18 cellular contexts compared by ENCODE assay signal in genomic region chr21:43929217-43929971, GRCh38.
DNase-seq lines count a peak whose midpoint lies in the region; ATAC-seq and TF ChIP-seq lines count a peak whose summit lies in the region.
"Had no signal": no experiment of that assay in that cellular context is flagged by ENCODE, and none has a peak within 500 bp of the region (broad histone marks: within the 10 kb centered on the region; RNA-seq: fewer than 3 reads in every experiment).

No MANE protein-coding gene starts in this region.

- intact Hi-C loops in right lobe of liver (cut with DNase I), result loop anchor here in 1 of 2 donors (10.0 kb wide), 1 partner anchor 65 kb away; the partner anchor contains the start of gene AGPAT3

- DNase-seq in RWPE2 (ENCODE audit: low spot score) (peak; percentile 52), endodermal cell (peak; percentile 60), right lobe of liver (peak; percentile 56 to 82 (median 78)), suprapubic skin (ENCODE audit: low spot score in 2 of 2) (no peak), KBM-7 (no peak), GM19240 (ENCODE audit: insufficient read length, low spot score) (no peak)
- DNase-seq: activated CD4-positive, alpha-beta T cell treated with anti-CD3 and anti-CD28 coated beads, Interleukin-2, amount 50 U/mL, for 4 hours; activated T-cell treated with anti-CD3 and anti-CD28 coated beads, Interleukin-2, amount 50 U/mL, for 4 hours; dermis blood vessel endothelial cell; DND-41; IMR-90; lower lobe of right lung; NCI-H1105; NCI-H226; SIG-M5; stimulated activated naive CD8-positive, alpha-beta T cell treated with anti-CD3 and anti-CD28 coated beads, Interleukin-15, amount 100 ng/mL, for 72 hours had no signal

- peak overlapping the region; percentile 80 for H3K27ac Mint-ChIP-seq in endodermal cell

- H3K27ac ChIP-seq in RWPE2 (ENCODE audit: poor library complexity, severe bottlenecking) (no peak overlapping the region), endodermal cell (ENCODE audit: low read depth, low read length) (no peak overlapping the region), right lobe of liver (peak overlapping the region in 1 of 3 donors; percentile 33), suprapubic skin (peak overlapping the region; percentile 85)
- H3K27ac ChIP-seq: lower lobe of right lung had no signal

- no peaks in the 10 kb centered on the region for H3K27me3 ChIP-seq in RWPE2 (ENCODE audit: insufficient read depth, poor library complexity, severe bottlenecking)
- H3K27me3 ChIP-seq in endodermal cell (ENCODE audit: control insufficient read depth, insufficient read depth, low read length, poor library complexity, severe bottlenecking), result no peaks in the 10 kb centered on the region
- H3K27me3 ChIP-seq in right lobe of liver, result no peaks in the 10 kb centered on the region
- H3K27me3 ChIP-seq in suprapubic skin, result no peaks in the 10 kb centered on the region

- H3K27me3 Mint-ChIP-seq in endodermal cell (ENCODE audit: insufficient read depth), result no peaks in the 10 kb centered on the region
- H3K27me3 Mint-ChIP-seq: stimulated activated naive CD8-positive, alpha-beta T cell treated with anti-CD3 and anti-CD28 coated beads, Interleukin-15, amount 100 ng/mL, for 72 hours had no signal

- H3K36me3 Mint-ChIP-seq in endodermal cell (ENCODE audit: low read depth), result peaks cover 22% of the 10 kb centered on the region

- H3K4me3 ChIP-seq in RWPE2 (ENCODE audit: severe bottlenecking), result no peak overlapping the region
- H3K4me3 ChIP-seq in endodermal cell (ENCODE audit: low read length), result no peak overlapping the region
- no peak overlapping the region for H3K4me3 ChIP-seq in right lobe of liver
- H3K4me3 ChIP-seq in suprapubic skin, result no peak overlapping the region
- H3K4me3 ChIP-seq: lower lobe of right lung had no signal

- TF ChIP-seq POLR2A in right lobe of liver (IDR thresholded peaks at IDR 0.05) (no peak), suprapubic skin (IDR thresholded peaks at IDR 0.05) (no peak)

- H3K4me1 Mint-ChIP-seq in endodermal cell, result peaks cover 36% of the 10 kb centered on the region

- H3K4me1 ChIP-seq in RWPE2 (ENCODE audit: insufficient read depth, poor library complexity, severe bottlenecking), result no peaks in the 10 kb centered on the region
- H3K4me1 ChIP-seq in endodermal cell (ENCODE audit: control insufficient read depth, insufficient read depth, low read length), result peaks cover 7% of the 10 kb centered on the region
- peaks cover 0 to 37% (median 18%) of the 10 kb centered on the region in 4 donors for H3K4me1 ChIP-seq in right lobe of liver
- H3K4me1 ChIP-seq in suprapubic skin, result peaks cover 39% of the 10 kb centered on the region

- no peak for TF ChIP-seq EP300 in suprapubic skin (IDR thresholded peaks at IDR 0.05)

- WGBS in endodermal cell (ENCODE audit: insufficient coverage in 1 of 2, insufficient read length in 1 of 2), 2 experiments, result 92 to 95% methylated on average over 14 to 30 of the region's 30 CpGs
- 37% methylated on average over 12 of the region's 30 CpGs for WGBS in right lobe of liver (ENCODE audit: insufficient coverage, low coverage, low lambda C conversion rate, missing lambda C conversion rate)
- 74% methylated on average over 18 of the region's 30 CpGs for whole genome bisulfite sequencing in suprapubic skin

- H3K36me3 ChIP-seq in RWPE2 (ENCODE audit: low read depth) (no peaks in the 10 kb centered on the region; the same call in 1 of the 2 replicates), endodermal cell (ENCODE audit: control insufficient read depth, insufficient read depth, low read length) (peaks cover 10% of the 10 kb centered on the region), right lobe of liver (no peaks in the 10 kb centered on the region), suprapubic skin (peaks cover 4% of the 10 kb centered on the region)

- no peaks in the 10 kb centered on the region for H3K9me3 Mint-ChIP-seq in endodermal cell
- H3K9me3 Mint-ChIP-seq: activated T-cell treated with anti-CD3 and anti-CD28 coated beads, Interleukin-2, amount 50 U/mL, for 4 hours; stimulated activated naive CD8-positive, alpha-beta T cell treated with anti-CD3 and anti-CD28 coated beads, Interleukin-15, amount 100 ng/mL, for 72 hours had no signal

- in situ Hi-C loops in KBM-7 (cut with MboI; ENCODE audit: low pct_unique_long_range_greater_than_20kb, low sequenced_read_pairs), result loop anchor here (25.0 kb wide), 1 partner anchor 117 kb away; no protein-coding TSS in a partner anchor

- ATAC-seq in RWPE2 (ENCODE audit: low read depth) (no peak), right lobe of liver (peak; percentile 55 to 79 (median 69)), GM19455 (IDR thresholded peaks at IDR 0.05; ENCODE audit: unreplicated experiment) (no peak), HG03378 (IDR thresholded peaks at IDR 0.05; ENCODE audit: unreplicated experiment) (no peak)
- ATAC-seq: activated T-cell treated with anti-CD3 and anti-CD28 coated beads, Interleukin-2, amount 50 U/mL, for 4 hours; lower lobe of right lung; stimulated activated naive CD8-positive, alpha-beta T cell treated with anti-CD3 and anti-CD28 coated beads, Interleukin-15, amount 100 ng/mL, for 72 hours had no signal

- TF ChIP-seq CTCF in RWPE2 (IDR thresholded peaks at IDR 0.05; ENCODE audit: poor library complexity, severe bottlenecking) (no peak), endodermal cell (conservative IDR thresholded peaks at IDR 0.05) (no peak), right lobe of liver (IDR thresholded peaks at IDR 0.05) (peak; percentile 22 to 44 (median 28)), suprapubic skin (IDR thresholded peaks at IDR 0.05) (no peak)

- H3K9ac ChIP-seq in endodermal cell (ENCODE audit: extremely low read depth, low read length, poor library complexity, severe bottlenecking), result no peak overlapping the region

- H3K4me3 Mint-ChIP-seq in endodermal cell, result no peak overlapping the region
- H3K4me3 Mint-ChIP-seq: activated T-cell treated with anti-CD3 and anti-CD28 coated beads, Interleukin-2, amount 50 U/mL, for 4 hours; stimulated activated naive CD8-positive, alpha-beta T cell treated with anti-CD3 and anti-CD28 coated beads, Interleukin-15, amount 100 ng/mL, for 72 hours had no signal

- H3K9me3 ChIP-seq in RWPE2 (ENCODE audit: severe bottlenecking) (no peaks in the 10 kb centered on the region), endodermal cell (ENCODE audit: control insufficient read depth, low read length) (no peaks in the 10 kb centered on the region), right lobe of liver (no peaks in the 10 kb centered on the region), suprapubic skin (no peaks in the 10 kb centered on the region)
- H3K9me3 ChIP-seq: lower lobe of right lung had no signal

Comparison
In these comparisons a context has a peak if more than half of its experiments do, and no peak if none do; other contexts are left out.
1. ATAC-seq: peak in right lobe of liver (4 of 4); none in RWPE2 (single experiment), GM19455 (single experiment) and HG03378 (single experiment).
2. DNase-seq: peak in RWPE2 (single experiment), endodermal cell (single experiment) and right lobe of liver (3 of 3); none in suprapubic skin (0 of 2), KBM-7 (single experiment) and GM19240 (single experiment).
3. CTCF ChIP-seq: peak in right lobe of liver (4 of 4); none in RWPE2 (single experiment), endodermal cell (single experiment) and suprapubic skin (0 of 2).